9 cellular contexts compared by ENCODE assay signal in the genomic region with DNA sequence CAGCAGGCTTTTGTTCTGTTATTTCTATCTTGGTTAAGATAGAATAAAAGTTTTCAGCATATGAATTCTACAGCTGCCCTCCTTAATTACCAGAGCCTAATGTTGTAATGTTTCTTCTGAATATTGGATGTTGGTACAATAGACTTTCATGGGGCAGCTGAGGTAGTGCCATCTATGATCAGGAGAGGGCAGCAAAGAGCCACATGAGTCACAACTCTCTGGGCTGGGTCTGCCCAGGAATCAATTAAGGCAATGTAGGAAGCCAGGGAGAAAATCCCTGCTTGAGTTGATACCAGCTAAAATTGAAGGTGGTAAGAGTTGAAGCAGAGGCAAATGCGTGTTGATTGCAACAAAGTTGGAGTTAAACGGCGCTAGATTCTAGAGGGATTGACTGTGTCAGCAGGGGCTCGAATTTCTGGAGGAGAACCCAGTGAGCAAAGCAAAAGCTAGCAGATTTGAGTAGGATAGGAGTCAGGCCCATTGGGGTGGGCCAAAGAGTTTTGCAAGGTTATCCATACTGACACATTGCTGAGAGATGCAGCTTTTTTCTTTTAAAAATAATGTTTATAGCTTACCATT. TPM values are rescaled to one million over a fixed set of nuclear protein-coding genes. Genes with fewer than 3 reads are reported as not detected.
DNase-seq lines count a peak whose midpoint lies in the region; ATAC-seq and TF ChIP-seq lines count a peak whose summit lies in the region.
"Had no signal": no experiment of that assay in that cellular context is flagged by ENCODE, and none has a peak within 500 bp of the region (broad histone marks: within the 10 kb centered on the region; RNA-seq: fewer than 3 reads in every experiment).

No MANE protein-coding gene starts in this region.

- H2AFZ ChIP-seq in PC-9: no peak overlapping the region
- H2AFZ ChIP-seq in neuronal stem cell (ENCODE audit: low read length): no peak overlapping the region

- no peak for TF ChIP-seq POLR2A in thyroid gland (IDR thresholded peaks at IDR 0.05)

- no peak overlapping the region for H2BK5ac ChIP-seq in neuronal stem cell (ENCODE audit: low read length)

- H3K4me1 ChIP-seq in PC-9 (replicated peaks; ENCODE audit: insufficient read depth): peaks cover 19% of the 10 kb centered on the region
- no peaks in the 10 kb centered on the region for H3K4me1 ChIP-seq in neuronal stem cell (ENCODE audit: control insufficient read depth in 2 of 2, insufficient read depth in 1 of 2, low read depth in 1 of 2, low read length in 2 of 2)
- peaks cover 5 to 21% of the 10 kb centered on the region in 2 donors for H3K4me1 ChIP-seq in thyroid gland

- H2BK15ac ChIP-seq in neuronal stem cell (ENCODE audit: low read length): no peak overlapping the region

- H3K36me3 ChIP-seq in PC-9 (ENCODE audit: low read depth) (no peaks in the 10 kb centered on the region), neuronal stem cell (replicated peaks in 1 of 2; ENCODE audit: control insufficient read depth in 2 of 2, insufficient read depth in 2 of 2, low read length in 2 of 2) (no peaks in the 10 kb centered on the region), thyroid gland (no peaks in the 10 kb centered on the region)

- no peaks in the 10 kb centered on the region for H3K79me2 ChIP-seq in PC-9 (ENCODE audit: low read depth)

- CTCF ChIA-PET in PC-9 (lab: Charles Lee): interaction anchor here (0.8 to 1.5 kb wide), 3 partner anchors 16 to 281 kb away, joined by 3 to 10 read pairs (median 6); no protein-coding TSS in a partner anchor

- peak; percentile 77 for ATAC-seq in HG03521 (IDR thresholded peaks at IDR 0.05; ENCODE audit: unreplicated experiment)

- no peak overlapping the region for H2BK12ac ChIP-seq in neuronal stem cell (ENCODE audit: low read length)

- peak; percentile 93 for TF ChIP-seq CTCF in C4-2B (conservative IDR thresholded peaks at IDR 0.05)
- TF ChIP-seq CTCF in PC-9 (conservative IDR thresholded peaks at IDR 0.05): peak; percentile 88
- peak; percentile 33 to 91 (median 69) for TF ChIP-seq CTCF in thyroid gland (IDR thresholded peaks at IDR 0.05)

- DNase-seq in GM19238 (ENCODE audit: insufficient read length, low spot score) (peak; percentile 58), PC-9 (peak; percentile 47 to 67), fibroblast of peridontal ligament (ENCODE audit: extremely low read depth) (peak; percentile 66), neuronal stem cell (ENCODE audit: low spot score) (peak; percentile 65), thyroid gland (peak; percentile 62 to 69)
- DNase-seq in activated T-cell treated with anti-CD3 and anti-CD28 coated beads, Interleukin-2, amount 50 U/mL, for 48 hours: peak; percentile 73 to 76

- H3K79me1 ChIP-seq in neuronal stem cell (ENCODE audit: low read depth, low read length): no peaks in the 10 kb centered on the region

- H4K91ac ChIP-seq in neuronal stem cell (ENCODE audit: low read depth, low read length, poor library complexity): no peak overlapping the region

- H3K9ac ChIP-seq in neuronal stem cell (ENCODE audit: low read depth, low read length, poor library complexity): no peak overlapping the region

- no peak overlapping the region for H3K4me2 ChIP-seq in PC-9
- H3K4me2 ChIP-seq in neuronal stem cell (ENCODE audit: insufficient read depth, low read length, poor library complexity, severe bottlenecking): no peak overlapping the region

- H3K23ac ChIP-seq in neuronal stem cell (ENCODE audit: low read depth, low read length, poor library complexity): no peak overlapping the region

- H3K18ac ChIP-seq in neuronal stem cell (ENCODE audit: low read length): no peak overlapping the region

- no peak overlapping the region for H3K27ac ChIP-seq in C4-2B
- H3K27ac ChIP-seq in PC-9: no peak overlapping the region
- H3K27ac ChIP-seq in neuronal stem cell (replicated peaks; ENCODE audit: low read length): no peak overlapping the region
- H3K27ac ChIP-seq in thyroid gland: no peak overlapping the region

- intact Hi-C loops in PC-9 (cut with micrococcal nuclease; ENCODE audit: unreplicated experiment) (loop anchor here (1.0 kb wide), 1 partner anchor 273 kb away; no protein-coding TSS in a partner anchor), thyroid gland (cut with DNase I) (no loop called here)

- peaks cover 8% of the 10 kb centered on the region; the same call in 1 of the 2 replicates for H3K27me3 ChIP-seq in PC-9 (ENCODE audit: insufficient read depth, low read depth)
- H3K27me3 ChIP-seq in neuronal stem cell (ENCODE audit: control insufficient read depth in 3 of 3, insufficient read depth in 3 of 3, low read depth in 1 of 3, low read length in 3 of 3): peaks cover 0 to 4% (median 0%) of the 10 kb centered on the region in 3 experiments
- no peaks in the 10 kb centered on the region for H3K27me3 ChIP-seq in thyroid gland

- no peaks in the 10 kb centered on the region for H3K9me3 ChIP-seq in PC-9 (ENCODE audit: insufficient read depth, low read depth)
- H3K9me3 ChIP-seq in neuronal stem cell (replicated peaks in 1 of 2; ENCODE audit: control insufficient read depth in 2 of 2, insufficient read depth in 1 of 2, low read depth in 1 of 2, low read length in 2 of 2): no peaks in the 10 kb centered on the region
- no peaks in the 10 kb centered on the region for H3K9me3 ChIP-seq in thyroid gland

- no peak overlapping the region for H3K4ac ChIP-seq in neuronal stem cell (ENCODE audit: low read length)

- H3F3A ChIP-seq in PC-9 (ENCODE audit: insufficient read depth, low read depth): no peaks in the 10 kb centered on the region

- no peak overlapping the region for H2AK5ac ChIP-seq in neuronal stem cell (ENCODE audit: low read depth, low read length)

- no CpG with 5 or more reads among the region's 4 CpGs for WGBS in neuronal stem cell (ENCODE audit: extremely low coverage in 2 of 2, insufficient read length in 2 of 2, insufficient replicate concordance in 1 of 2), 2 donors
- WGBS in thyroid gland, 2 donors: 18 to 22% methylated on average over 4 of the region's 4 CpGs

- no TSS peak for BruUV-seq in PC-9 (replicated peaks; lab: Mats Ljungman, UMichigan)

- no peak overlapping the region for H3K14ac ChIP-seq in neuronal stem cell (ENCODE audit: low read length)

- no peak overlapping the region for H2BK120ac ChIP-seq in neuronal stem cell (ENCODE audit: low read depth, low read length)

- POLR2A ChIA-PET in PC-9 (lab: Charles Lee; ENCODE audit: unreplicated experiment): no interaction called here

- no peaks in the 10 kb centered on the region for H3K9me2 ChIP-seq in PC-9 (ENCODE audit: insufficient read depth)

- H4K8ac ChIP-seq in neuronal stem cell (ENCODE audit: low read depth, low read length): no peak overlapping the region

- H4K20me1 ChIP-seq in PC-9 (ENCODE audit: insufficient read depth): no peaks in the 10 kb centered on the region

- H3K4me3 ChIP-seq in PC-9 (no peak overlapping the region), neuronal stem cell (ENCODE audit: low read length in 2 of 2) (no peak overlapping the region), thyroid gland (replicated peaks in 1 of 3) (no peak overlapping the region)

RNA-seq across cellular contexts. Expression of gene MC5R, which starts 10.6 kb away (rescaled TPM):
- total RNA-seq in PC-9 (2021) (not detected in 2 replicates), thyroid gland (not detected)
- polyA plus RNA-seq in neuronal stem cell (2013, experiment 1 of 2): 0.04 TPM
- 0.06 TPM for polyA plus RNA-seq in neuronal stem cell (2013, experiment 2 of 2)
- total RNA-seq: urinary bladder had no signal
- polyA plus RNA-seq: urinary bladder had no signal
